ENCODE assay signal across 20 cellular contexts in the genomic region with DNA sequence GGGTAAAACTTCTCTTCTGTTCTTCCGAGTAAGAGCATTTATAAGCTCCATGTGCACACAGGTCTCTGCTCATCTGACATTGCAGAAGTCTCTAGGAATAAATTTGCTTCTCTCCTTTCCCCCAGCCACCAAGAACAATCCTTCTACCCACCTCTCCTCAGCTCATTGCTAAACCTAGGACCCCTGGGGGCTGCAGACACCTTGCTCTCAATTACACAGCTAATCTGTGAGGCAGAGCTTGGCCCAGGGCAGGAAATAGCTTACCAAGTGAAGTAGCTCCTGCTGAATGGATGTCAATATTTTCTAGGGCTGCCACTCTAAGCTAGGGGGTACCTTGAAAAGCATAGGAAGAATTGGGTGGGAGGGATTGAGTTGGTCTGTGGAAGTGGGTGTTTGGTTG. TPM values are rescaled to one million over a fixed set of nuclear protein-coding genes. Genes with fewer than 3 reads are reported as not detected.
DNase-seq lines count a peak whose midpoint lies in the region; ATAC-seq and FAIRE-seq lines count a peak whose summit lies in the region.
"Had no signal": no experiment of that assay in that cellular context is flagged by ENCODE, and none has a peak within 500 bp of the region (broad histone marks: within the 10 kb centered on the region; RNA-seq: fewer than 3 reads in every experiment).

No MANE protein-coding gene starts in this region.

- no peaks in the 10 kb centered on the region for H3K27me3 Mint-ChIP-seq in CD4-positive, CD25-positive, alpha-beta regulatory T cell
- no peaks in the 10 kb centered on the region for H3K27me3 Mint-ChIP-seq in CD4-positive, alpha-beta memory T cell
- no peaks in the 10 kb centered on the region for H3K27me3 Mint-ChIP-seq in activated naive CD8-positive, alpha-beta T cell treated with anti-CD3 and anti-CD28 coated beads for 36 hours
- H3K27me3 Mint-ChIP-seq in naive thymus-derived CD8-positive, alpha-beta T cell, result no peaks in the 10 kb centered on the region

- intact Hi-C loops in CD4-positive, alpha-beta memory T cell (cut with micrococcal nuclease), result loop anchor here (2.0 to 5.0 kb wide), 3 partner anchors 209 to 611 kb away; no protein-coding TSS in a partner anchor

- H3K36me3 ChIP-seq in CD4-positive, CD25-positive, alpha-beta regulatory T cell (ENCODE audit: control insufficient read depth, insufficient read depth, low read length), result peaks cover 27% of the 10 kb centered on the region
- H3K36me3 ChIP-seq in CD4-positive, alpha-beta memory T cell (ENCODE audit: insufficient read depth, low read length), result peaks cover 13% of the 10 kb centered on the region

- no peaks in the 10 kb centered on the region for H3K27me3 ChIP-seq in CD4-positive, CD25-positive, alpha-beta regulatory T cell (ENCODE audit: control insufficient read depth, insufficient read depth, low read length)
- no peaks in the 10 kb centered on the region for H3K27me3 ChIP-seq in CD4-positive, alpha-beta memory T cell (ENCODE audit: insufficient read depth, low read length)

- H3K9me3 ChIP-seq in CD4-positive, CD25-positive, alpha-beta regulatory T cell (ENCODE audit: control insufficient read depth in 2 of 2, low read length in 2 of 2), result no peaks in the 10 kb centered on the region
- H3K9me3 ChIP-seq in CD4-positive, alpha-beta memory T cell (ENCODE audit: control insufficient read depth in 1 of 2, low read length in 2 of 2), result no peaks in the 10 kb centered on the region
- H3K9me3 ChIP-seq: thoracic aorta had no signal

- H3K4me1 Mint-ChIP-seq in CD4-positive, CD25-positive, alpha-beta regulatory T cell, result peaks cover 16 to 68% (median 44%) of the 10 kb centered on the region in 4 donors
- H3K4me1 Mint-ChIP-seq in CD4-positive, alpha-beta memory T cell, result peaks cover 29 to 54% (median 41%) of the 10 kb centered on the region in 4 donors
- H3K4me1 Mint-ChIP-seq in activated naive CD8-positive, alpha-beta T cell treated with anti-CD3 and anti-CD28 coated beads for 36 hours, result peaks cover 37% of the 10 kb centered on the region
- peaks cover 34 to 59% (median 51%) of the 10 kb centered on the region in 4 donors for H3K4me1 Mint-ChIP-seq in naive thymus-derived CD8-positive, alpha-beta T cell

- peaks cover 17% of the 10 kb centered on the region for H3K36me3 Mint-ChIP-seq in CD4-positive, CD25-positive, alpha-beta regulatory T cell
- peaks cover 7 to 44% of the 10 kb centered on the region in 2 donors for H3K36me3 Mint-ChIP-seq in CD4-positive, alpha-beta memory T cell
- H3K36me3 Mint-ChIP-seq in activated naive CD8-positive, alpha-beta T cell treated with anti-CD3 and anti-CD28 coated beads for 36 hours, result no peaks in the 10 kb centered on the region
- peaks cover 0 to 32% (median 0%) of the 10 kb centered on the region in 3 donors for H3K36me3 Mint-ChIP-seq in naive thymus-derived CD8-positive, alpha-beta T cell

- H3K27ac ChIP-seq in CD4-positive, CD25-positive, alpha-beta regulatory T cell (ENCODE audit: insufficient read depth, low read length, poor library complexity, severe bottlenecking), result peak overlapping the region; percentile 1
- no peak overlapping the region for H3K27ac ChIP-seq in CD4-positive, alpha-beta memory T cell (ENCODE audit: low read depth, low read length)
- H3K27ac ChIP-seq: thoracic aorta had no signal

- H3K9me3 Mint-ChIP-seq in CD4-positive, CD25-positive, alpha-beta regulatory T cell, result peaks cover 0 to 2% (median 0%) of the 10 kb centered on the region in 7 donors
- no peaks in the 10 kb centered on the region for H3K9me3 Mint-ChIP-seq in CD4-positive, alpha-beta memory T cell
- H3K9me3 Mint-ChIP-seq in activated naive CD8-positive, alpha-beta T cell treated with anti-CD3 and anti-CD28 coated beads for 36 hours, result no peaks in the 10 kb centered on the region
- no peaks in the 10 kb centered on the region for H3K9me3 Mint-ChIP-seq in naive thymus-derived CD8-positive, alpha-beta T cell
- H3K9me3 Mint-ChIP-seq: HFFc6, mesothelial cell of epicardium had no signal

- peak overlapping the region; percentile 32 to 61 (median 37) for H3K27ac Mint-ChIP-seq in CD4-positive, CD25-positive, alpha-beta regulatory T cell
- H3K27ac Mint-ChIP-seq in CD4-positive, alpha-beta memory T cell, result peak overlapping the region in 6 of 7 donors; percentile 16 to 83 (median 72)
- peak overlapping the region; percentile 35 for H3K27ac Mint-ChIP-seq in activated naive CD8-positive, alpha-beta T cell treated with anti-CD3 and anti-CD28 coated beads for 36 hours
- peak overlapping the region; percentile 9 to 82 (median 68) for H3K27ac Mint-ChIP-seq in naive thymus-derived CD8-positive, alpha-beta T cell
- H3K27ac Mint-ChIP-seq: mesothelial cell of epicardium had no signal

- CTCF ChIA-PET in CD4-positive, alpha-beta memory T cell (lab: Charles Lee; ENCODE audit: partially characterized antibody), result interaction anchor here (0.9 to 5.9 kb wide), 20 partner anchors 9 to 276 kb away, joined by 3 to 84 read pairs (median 5); a partner anchor contains a TSS

- no peak for FAIRE-seq in GM19239 (lab: Jason Lieb, UNC)
- FAIRE-seq: endothelial cell of umbilical vein had no signal

- no peak overlapping the region for H3K4me3 ChIP-seq in CD4-positive, CD25-positive, alpha-beta regulatory T cell (ENCODE audit: low read depth, low read length)
- H3K4me3 ChIP-seq in CD4-positive, alpha-beta memory T cell (ENCODE audit: low read length in 2 of 2), result no peak overlapping the region
- H3K4me3 ChIP-seq: thoracic aorta had no signal

- no peak for ATAC-seq in CD4-positive, CD25-positive, alpha-beta regulatory T cell (ENCODE audit: low read depth in 2 of 2)
- ATAC-seq in naive thymus-derived CD8-positive, alpha-beta T cell, result no peak
- ATAC-seq in HG03139 (IDR thresholded peaks at IDR 0.05; ENCODE audit: unreplicated experiment), result no peak

- peaks cover 13% of the 10 kb centered on the region for H3K4me1 ChIP-seq in CD4-positive, CD25-positive, alpha-beta regulatory T cell (ENCODE audit: control insufficient read depth, insufficient read depth, low read length, poor library complexity, severe bottlenecking)
- H3K4me1 ChIP-seq in CD4-positive, alpha-beta memory T cell (ENCODE audit: insufficient read depth, low read length), result peaks cover 17% of the 10 kb centered on the region

- H3K4me3 Mint-ChIP-seq in CD4-positive, CD25-positive, alpha-beta regulatory T cell, result no peak overlapping the region
- no peak overlapping the region for H3K4me3 Mint-ChIP-seq in CD4-positive, alpha-beta memory T cell
- no peak overlapping the region for H3K4me3 Mint-ChIP-seq in activated naive CD8-positive, alpha-beta T cell treated with anti-CD3 and anti-CD28 coated beads for 36 hours
- no peak overlapping the region for H3K4me3 Mint-ChIP-seq in naive thymus-derived CD8-positive, alpha-beta T cell
- H3K4me3 Mint-ChIP-seq: HFFc6, mesothelial cell of epicardium had no signal

- no peak for DNase-seq in CD4-positive, CD25-positive, alpha-beta regulatory T cell
- DNase-seq in CD4-positive, alpha-beta memory T cell, result no peak
- no peak for DNase-seq in activated naive CD8-positive, alpha-beta T cell treated with anti-CD3 and anti-CD28 coated beads for 36 hours
- no peak for DNase-seq in naive thymus-derived CD8-positive, alpha-beta T cell
- no peak for DNase-seq in GM19239 (ENCODE audit: insufficient read length, low spot score)
- no peak for DNase-seq in germinal center (ENCODE audit: low spot score)
- DNase-seq: activated CD4-positive, alpha-beta T cell treated with anti-CD3 and anti-CD28 coated beads for 1 hour; activated CD8-positive, alpha-beta memory T cell treated with anti-CD3 and anti-CD28 coated beads, Interleukin-2, amount 50 U/mL, for 4 hours; activated gamma-delta T cell treated with Interleukin-2 at 50 U/mL for 16 hours; head of caudate nucleus; HFFc6; NCI-H1092 treated with DMSO at 0.1 percent for 48 hours; NCI-H2029; NCI-H345; NCI-H82; posterior cingulate gyrus had no signal

- POLR2A ChIA-PET in CD4-positive, alpha-beta memory T cell (lab: Charles Lee; ENCODE audit: partially characterized antibody), result interaction anchor here (0.6 to 1.4 kb wide), 3 partner anchors 8 to 153 kb away, joined by 3 to 4 read pairs (median 4); no protein-coding TSS in a partner anchor
- POLR2A ChIA-PET in naive thymus-derived CD8-positive, alpha-beta T cell (lab: Charles Lee), result no interaction called here

RNA-seq across cellular contexts. Expression of a gene that starts 44.0 kb away (rescaled TPM):
- 21.6 TPM for total RNA-seq in CD4-positive, CD25-positive, alpha-beta regulatory T cell
- polyA plus RNA-seq in CD4-positive, CD25-positive, alpha-beta regulatory T cell, result 10 to 100 TPM; 21.1 to 29.0 (median 23.3) TPM
- total RNA-seq in CD4-positive, alpha-beta memory T cell, result 10 to 100 TPM; 52.2 to 53.1 TPM
- 10 to 100 TPM; 26.3 to 34.0 TPM for polyA plus RNA-seq in CD4-positive, alpha-beta memory T cell
- 100 to 1,000 TPM; 177 to 179 TPM for total RNA-seq in activated naive CD8-positive, alpha-beta T cell treated with anti-CD3 and anti-CD28 coated beads for 36 hours
- total RNA-seq in naive thymus-derived CD8-positive, alpha-beta T cell, result 10 to 100 TPM; 61.9 to 66.5 TPM
- polyA plus RNA-seq in naive thymus-derived CD8-positive, alpha-beta T cell, result 10 to 100 TPM; 17.5 to 21.6 (median 20.2) TPM
